10 cellular contexts compared by ENCODE assay signal in the genomic region with DNA sequence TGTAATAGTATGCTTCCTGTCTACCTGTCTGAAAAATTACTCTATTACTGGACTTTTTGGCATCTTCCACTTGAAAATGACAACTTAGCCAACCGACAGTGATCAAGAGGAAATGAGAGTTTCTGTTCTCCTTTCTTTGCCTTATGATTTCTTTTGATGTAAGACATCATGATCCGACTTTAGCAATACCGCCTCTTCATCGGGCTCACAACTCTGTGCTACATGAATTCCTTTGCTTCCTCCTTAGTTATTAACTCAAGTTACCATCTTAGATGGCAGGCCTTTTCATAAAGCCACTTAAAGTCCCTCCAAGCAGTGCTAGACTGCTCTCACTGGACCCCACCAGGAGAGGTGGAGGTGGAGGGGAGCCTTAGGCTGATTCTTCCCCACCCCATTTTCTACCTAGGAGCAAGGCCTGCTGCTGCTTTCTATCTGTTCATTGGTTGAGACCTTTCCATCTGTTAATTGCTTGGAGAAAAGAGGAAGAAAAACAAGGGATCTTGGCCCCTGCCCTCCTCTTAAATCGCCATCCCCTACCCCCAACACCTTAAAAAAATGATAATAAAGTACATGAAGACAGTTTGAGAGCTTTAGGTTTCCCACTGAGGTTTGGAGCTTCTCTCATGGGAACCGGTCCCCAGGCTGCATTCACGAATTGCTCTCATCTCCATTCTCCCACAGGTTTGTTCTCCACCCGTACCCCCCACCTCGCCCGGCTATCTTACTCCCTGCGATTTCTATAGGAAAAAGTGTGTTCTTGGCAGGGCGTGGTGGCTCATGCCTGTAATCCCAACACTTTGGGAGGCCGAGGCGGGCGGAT. TPM values are rescaled to one million over a fixed set of nuclear protein-coding genes. Genes with fewer than 3 reads are reported as not detected.
DNase-seq lines count a peak whose midpoint lies in the region; ATAC-seq, FAIRE-seq and TF ChIP-seq lines count a peak whose summit lies in the region.
"Had no signal": no experiment of that assay in that cellular context is flagged by ENCODE, and none has a peak within 500 bp of the region (broad histone marks: within the 10 kb centered on the region; RNA-seq: fewer than 3 reads in every experiment).

No MANE protein-coding gene starts in this region.

- H3K27ac Mint-ChIP-seq in GM23338: no peak overlapping the region

- H3K9me2 ChIP-seq in GM23338 (ENCODE audit: insufficient read depth): no peaks in the 10 kb centered on the region

- ATAC-seq in GM18519 (IDR thresholded peaks at IDR 0.05; ENCODE audit: low FRiP score, unreplicated experiment) (peak; percentile 62), GM23338 (no peak)

- H2AFZ ChIP-seq in GM23338: peak overlapping the region; percentile 82; the same call in 1 of the 2 replicates

- H3K27ac ChIP-seq in GM23338 (ENCODE audit: low read depth) (no peak overlapping the region), layer of hippocampus (ENCODE audit: low read depth, low read length) (peak overlapping the region; percentile 68)

- no peaks in the 10 kb centered on the region for H3K9me3 Mint-ChIP-seq in GM23338

- H3K36me3 ChIP-seq in GM23338 (ENCODE audit: insufficient read depth): no peaks in the 10 kb centered on the region
- no peaks in the 10 kb centered on the region for H3K36me3 ChIP-seq in MG63

- H3K4me2 ChIP-seq in GM23338: peak overlapping the region; percentile 78; the same call in 1 of the 2 replicates

- H3K27me3 Mint-ChIP-seq in GM23338 (ENCODE audit: insufficient read depth, low read depth, poor library complexity): peaks cover 9% of the 10 kb centered on the region

- H3K36me3 Mint-ChIP-seq in GM23338 (ENCODE audit: low read depth): no peaks in the 10 kb centered on the region

- H3K27me3 ChIP-seq in GM23338 (ENCODE audit: insufficient read depth): peaks cover 5% of the 10 kb centered on the region; the same call in 1 of the 2 replicates
- H3K27me3 ChIP-seq in layer of hippocampus (ENCODE audit: control insufficient read depth, insufficient read depth, low read length): no peaks in the 10 kb centered on the region
- H3K27me3 ChIP-seq in MG63: no peaks in the 10 kb centered on the region

- H4K20me1 ChIP-seq in GM23338 (replicated peaks; ENCODE audit: insufficient read depth): no peaks in the 10 kb centered on the region

- no peaks in the 10 kb centered on the region for H3F3A ChIP-seq in GM23338 (replicated peaks; ENCODE audit: low read depth)

- no peaks in the 10 kb centered on the region; the same call in 1 of the 2 replicates for H3K4me1 ChIP-seq in GM23338 (ENCODE audit: insufficient read depth)

- TF ChIP-seq CTCF in GM23338 (conservative IDR thresholded peaks at IDR 0.05; ENCODE audit: low read depth in 2 of 2): no peak

- H3K79me2 ChIP-seq in GM23338 (replicated peaks; ENCODE audit: insufficient read depth): no peaks in the 10 kb centered on the region

- H3K4me3 ChIP-seq in GM23338 (peak overlapping the region; percentile 71), MG63 (no peak overlapping the region)

- FAIRE-seq in HTR-8/SVneo (lab: Jason Lieb, UNC): no peak
- FAIRE-seq: colon had no signal

- H3K9me3 ChIP-seq in MG63: no peaks in the 10 kb centered on the region

- no peak for DNase-seq in GM23338 (ENCODE audit: low spot score)
- peak; percentile 90 to 96 for DNase-seq in NOMO-1 (lab: John Stamatoyannopoulos, UW; ENCODE audit: unreplicated experiment in 2 of 2)
- DNase-seq in MG63: no peak
- DNase-seq in AG08395 (ENCODE audit: low spot score): no peak
- DNase-seq in epidermal melanocyte (ENCODE audit: insufficient read length, low spot score): no peak
- DNase-seq in HTR-8/SVneo (ENCODE audit: insufficient read length, low spot score): no peak
- DNase-seq: IMR-90 had no signal

- H3K4me3 Mint-ChIP-seq in GM23338: peak overlapping the region; percentile 83; the same call in 2 of the 3 replicates

- H3K4me1 Mint-ChIP-seq in GM23338: peaks cover 7% of the 10 kb centered on the region; the same call in 2 of the 3 replicates

TF ChIP-seq in GM23338, 12 proteins besides CTCF, POLR2A, EP300 and RAD21:
- TF ChIP-seq NANOG (IDR thresholded peaks at IDR 0.05; ENCODE audit: borderline replicate concordance) (no peak), JUNB (IDR thresholded peaks at IDR 0.05; ENCODE audit: unreplicated experiment) (no peak)
- TF ChIP-seq, protein P1, sequence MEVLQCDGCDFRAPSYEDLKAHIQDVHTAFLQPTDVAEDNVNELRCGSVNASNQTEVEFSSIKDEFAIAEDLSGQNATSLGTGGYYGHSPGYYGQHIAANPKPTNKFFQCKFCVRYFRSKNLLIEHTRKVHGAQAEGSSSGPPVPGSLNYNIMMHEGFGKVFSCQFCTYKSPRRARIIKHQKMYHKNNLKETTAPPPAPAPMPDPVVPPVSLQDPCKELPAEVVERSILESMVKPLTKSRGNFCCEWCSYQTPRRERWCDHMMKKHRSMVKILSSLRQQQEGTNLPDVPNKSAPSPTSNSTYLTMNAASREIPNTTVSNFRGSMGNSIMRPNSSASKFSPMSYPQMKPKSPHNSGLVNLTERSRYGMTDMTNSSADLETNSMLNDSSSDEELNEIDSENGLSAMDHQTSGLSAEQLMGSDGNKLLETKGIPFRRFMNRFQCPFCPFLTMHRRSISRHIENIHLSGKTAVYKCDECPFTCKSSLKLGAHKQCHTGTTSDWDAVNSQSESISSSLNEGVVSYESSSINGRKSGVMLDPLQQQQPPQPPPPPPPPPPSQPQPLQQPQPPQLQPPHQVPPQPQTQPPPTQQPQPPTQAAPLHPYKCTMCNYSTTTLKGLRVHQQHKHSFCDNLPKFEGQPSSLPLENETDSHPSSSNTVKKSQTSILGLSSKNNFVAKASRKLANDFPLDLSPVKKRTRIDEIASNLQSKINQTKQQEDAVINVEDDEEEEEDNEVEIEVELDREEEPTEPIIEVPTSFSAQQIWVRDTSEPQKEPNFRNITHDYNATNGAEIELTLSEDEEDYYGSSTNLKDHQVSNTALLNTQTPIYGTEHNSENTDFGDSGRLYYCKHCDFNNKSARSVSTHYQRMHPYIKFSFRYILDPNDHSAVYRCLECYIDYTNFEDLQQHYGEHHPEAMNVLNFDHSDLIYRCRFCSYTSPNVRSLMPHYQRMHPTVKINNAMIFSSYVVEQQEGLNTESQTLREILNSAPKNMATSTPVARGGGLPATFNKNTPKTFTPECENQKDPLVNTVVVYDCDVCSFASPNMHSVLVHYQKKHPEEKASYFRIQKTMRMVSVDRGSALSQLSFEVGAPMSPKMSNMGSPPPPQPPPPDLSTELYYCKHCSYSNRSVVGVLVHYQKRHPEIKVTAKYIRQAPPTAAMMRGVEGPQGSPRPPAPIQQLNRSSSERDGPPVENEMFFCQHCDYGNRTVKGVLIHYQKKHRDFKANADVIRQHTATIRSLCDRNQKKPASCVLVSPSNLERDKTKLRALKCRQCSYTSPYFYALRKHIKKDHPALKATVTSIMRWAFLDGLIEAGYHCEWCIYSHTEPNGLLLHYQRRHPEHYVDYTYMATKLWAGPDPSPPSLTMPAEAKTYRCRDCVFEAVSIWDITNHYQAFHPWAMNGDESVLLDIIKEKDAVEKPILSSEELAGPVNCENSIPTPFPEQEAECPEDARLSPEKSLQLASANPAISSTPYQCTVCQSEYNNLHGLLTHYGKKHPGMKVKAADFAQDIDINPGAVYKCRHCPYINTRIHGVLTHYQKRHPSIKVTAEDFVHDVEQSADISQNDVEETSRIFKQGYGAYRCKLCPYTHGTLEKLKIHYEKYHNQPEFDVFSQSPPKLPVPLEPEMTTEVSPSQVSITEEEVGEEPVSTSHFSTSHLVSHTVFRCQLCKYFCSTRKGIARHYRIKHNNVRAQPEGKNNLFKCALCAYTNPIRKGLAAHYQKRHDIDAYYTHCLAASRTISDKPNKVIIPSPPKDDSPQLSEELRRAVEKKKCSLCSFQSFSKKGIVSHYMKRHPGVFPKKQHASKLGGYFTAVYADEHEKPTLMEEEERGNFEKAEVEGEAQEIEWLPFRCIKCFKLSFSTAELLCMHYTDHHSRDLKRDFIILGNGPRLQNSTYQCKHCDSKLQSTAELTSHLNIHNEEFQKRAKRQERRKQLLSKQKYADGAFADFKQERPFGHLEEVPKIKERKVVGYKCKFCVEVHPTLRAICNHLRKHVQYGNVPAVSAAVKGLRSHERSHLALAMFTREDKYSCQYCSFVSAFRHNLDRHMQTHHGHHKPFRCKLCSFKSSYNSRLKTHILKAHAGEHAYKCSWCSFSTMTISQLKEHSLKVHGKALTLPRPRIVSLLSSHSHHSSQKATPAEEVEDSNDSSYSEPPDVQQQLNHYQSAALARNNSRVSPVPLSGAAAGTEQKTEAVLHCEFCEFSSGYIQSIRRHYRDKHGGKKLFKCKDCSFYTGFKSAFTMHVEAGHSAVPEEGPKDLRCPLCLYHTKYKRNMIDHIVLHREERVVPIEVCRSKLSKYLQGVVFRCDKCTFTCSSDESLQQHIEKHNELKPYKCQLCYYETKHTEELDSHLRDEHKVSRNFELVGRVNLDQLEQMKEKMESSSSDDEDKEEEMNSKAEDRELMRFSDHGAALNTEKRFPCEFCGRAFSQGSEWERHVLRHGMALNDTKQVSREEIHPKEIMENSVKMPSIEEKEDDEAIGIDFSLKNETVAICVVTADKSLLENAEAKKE (CRISPR knock-in tag; IDR thresholded peaks at IDR 0.05): no peak

RNA-seq across cellular contexts. Expression of a gene that starts 21.6 kb away (rescaled TPM):
- total RNA-seq in GM23338 (2014; rRNA removed; shearing (Covaris generic)): 328 and 369 TPM in 2 replicates
- 147 and 157 TPM in 2 replicates for polyA plus RNA-seq in GM23338 (2016; fragmentation: Nextera tagmentation; extraction: Ambion mirVana)
- 1,027 and 1,090 TPM in 2 replicates for total RNA-seq in MG63 (2014; rRNA removed; shearing (Covaris generic); ENCODE audit: low replicate concordance)

RNA-seq across cellular contexts. Expression of a gene that starts 55.8 kb away (rescaled TPM):
- total RNA-seq in GM23338 (2014; rRNA removed; shearing (Covaris generic)): 10.8 and 11.2 TPM in 2 replicates
- polyA plus RNA-seq in GM23338 (2016; fragmentation: Nextera tagmentation; extraction: Ambion mirVana): 3.6 and 3.7 TPM in 2 replicates
- total RNA-seq in MG63 (2014; rRNA removed; shearing (Covaris generic); ENCODE audit: low replicate concordance): 2.9 and 3.2 TPM in 2 replicates

Comparison
In these comparisons a context has a peak if more than half of its experiments do, and no peak if none do; other contexts are left out.
1. DNase-seq: peak in NOMO-1 (2 of 2); none in GM23338 (single experiment), MG63 (single experiment), AG08395 (single experiment), epidermal melanocyte (single experiment) and HTR-8/SVneo (single experiment).